8 cellular contexts compared by ENCODE assay signal in genomic region chr19:40443131-40443929, GRCh38. TPM values are rescaled to one million over a fixed set of nuclear protein-coding genes. Genes with fewer than 3 reads are reported as not detected.
DNase-seq lines count a peak whose midpoint lies in the region; FAIRE-seq and TF ChIP-seq lines count a peak whose summit lies in the region.

No MANE protein-coding gene starts in this region.

- peaks cover 7% of the 10 kb centered on the region for H3K4me1 ChIP-seq in SJSA1 (replicated peaks)
- peaks cover 15 to 17% of the 10 kb centered on the region in 2 experiments for H3K4me1 ChIP-seq in neutrophil (ENCODE audit: control insufficient read depth in 1 of 2, insufficient read depth in 1 of 2, low read depth in 1 of 2, low read length in 1 of 2)

- H3K4me3 ChIP-seq in SJSA1: peak overlapping the region; percentile 59
- peak overlapping the region; percentile 98 for H3K4me3 ChIP-seq in neutrophil (ENCODE audit: low read depth in 1 of 2, low read length in 1 of 2)

- H3K36me3 ChIP-seq in SJSA1: peaks cover 29% of the 10 kb centered on the region
- H3K36me3 ChIP-seq in neutrophil: peaks cover 27% of the 10 kb centered on the region

- H3K4me3 Mint-ChIP-seq in activated naive CD4-positive, alpha-beta T cell treated with anti-CD3 and anti-CD28 coated beads for 36 hours: peak overlapping the region; percentile 97

- H3K4me1 Mint-ChIP-seq in activated naive CD4-positive, alpha-beta T cell treated with anti-CD3 and anti-CD28 coated beads for 36 hours (ENCODE audit: low read depth): peaks cover 19% of the 10 kb centered on the region

- TF ChIP-seq CTCF in neutrophil (IDR thresholded peaks at IDR 0.05): peak; percentile 7

- H3K27ac ChIP-seq in SJSA1 (peak overlapping the region; percentile 69), neutrophil (peak overlapping the region; percentile 88), substantia nigra (ENCODE audit: low read depth, low read length, poor library complexity, severe bottlenecking) (peak overlapping the region; percentile 98)

- H3K9me3 Mint-ChIP-seq in activated naive CD4-positive, alpha-beta T cell treated with anti-CD3 and anti-CD28 coated beads for 36 hours: no peaks in the 10 kb centered on the region

- peak overlapping the region; percentile 93 for H3K27ac Mint-ChIP-seq in activated naive CD4-positive, alpha-beta T cell treated with anti-CD3 and anti-CD28 coated beads for 36 hours

- CTCF ChIA-PET in HEK293T (lab: Yijun Ruan, JAX): interaction anchor here (0.6 to 1.4 kb wide), 5 partner anchors 21 to 220 kb away, joined by 3 to 5 read pairs (median 4); partner anchors contain the start of gene BLVRB
- CTCF ChIA-PET in activated naive CD4-positive, alpha-beta T cell treated with anti-CD3 and anti-CD28 coated beads for 36 hours (lab: Charles Lee): interaction anchor here (0.6 to 2.5 kb wide), 9 partner anchors 9 to 157 kb away, joined by 3 to 11 read pairs (median 4); partner anchors contain the start of genes BLVRB, LTBP4 and SERTAD1

- no peaks in the 10 kb centered on the region for H3K36me3 Mint-ChIP-seq in activated naive CD4-positive, alpha-beta T cell treated with anti-CD3 and anti-CD28 coated beads for 36 hours (ENCODE audit: low read depth)

- DNase-seq in GDM1 (lab: John Stamatoyannopoulos, UW): peak; percentile 99
- peak; percentile 97 for DNase-seq in HEK293T (ENCODE audit: extremely low spot score)
- peak; percentile 100 for DNase-seq in MV-4-11 (lab: John Stamatoyannopoulos, UW)
- peak; percentile 100 for DNase-seq in SJSA1 (ENCODE audit: low read depth in 1 of 2, low spot score in 2 of 2)
- peak; percentile 100 for DNase-seq in activated naive CD4-positive, alpha-beta T cell treated with anti-CD3 and anti-CD28 coated beads for 36 hours
- DNase-seq in frontal cortex (ENCODE audit: low spot score in 2 of 2): peak; percentile 90 to 92
- peak; percentile 81 to 99 (median 97) for DNase-seq in substantia nigra (lab: John Stamatoyannopoulos, UW)

- H3K27me3 ChIP-seq in SJSA1 (replicated peaks) (no peaks in the 10 kb centered on the region), neutrophil (no peaks in the 10 kb centered on the region)

- no peak for FAIRE-seq in frontal cortex (lab: Jason Lieb, UNC)

- H3K9me3 ChIP-seq in SJSA1 (replicated peaks) (no peaks in the 10 kb centered on the region), neutrophil (no peaks in the 10 kb centered on the region)

- intact Hi-C loops in activated naive CD4-positive, alpha-beta T cell treated with anti-CD3 and anti-CD28 coated beads for 36 hours (cut with micrococcal nuclease): loop anchor here (1.0 to 5.0 kb wide), 12 partner anchors 10 to 354 kb away; partner anchors contain the start of genes ACTMAP, AKT2, BLVRB and C19orf47

- POLR2A ChIA-PET in HEK293T (lab: Yijun Ruan, JAX): interaction anchor here (0.9 to 5.8 kb wide), 19 partner anchors 9 to 166 kb away, joined by 3 to 57 read pairs (median 7); partner anchors contain the start of genes AKT2, BLVRB, C19orf47 and PLD3

- no peaks in the 10 kb centered on the region for H3K27me3 Mint-ChIP-seq in activated naive CD4-positive, alpha-beta T cell treated with anti-CD3 and anti-CD28 coated beads for 36 hours (ENCODE audit: low read depth)

TF ChIP-seq in HEK293T, 16 proteins besides CTCF, POLR2A, EP300 and RAD21:
- TF ChIP-seq ZNF384 (IDR thresholded peaks at IDR 0.05): no peak
- no peak for TF ChIP-seq ELF4 (IDR thresholded peaks at IDR 0.05)
- TF ChIP-seq HDGF (IDR thresholded peaks at IDR 0.05; ENCODE audit: borderline replicate concordance): 0 out of 2 replicates have a peak, but pooled peaks have one; percentile 35
- no peak for TF ChIP-seq L3MBTL2 (conservative IDR thresholded peaks at IDR 0.05)
- no peak for TF ChIP-seq FOXK2 (IDR thresholded peaks at IDR 0.05)
- no peak for TF ChIP-seq FOXM1 (IDR thresholded peaks at IDR 0.05; ENCODE audit: borderline replicate concordance)
- peak; percentile 74 for TF ChIP-seq PKNOX1 (IDR thresholded peaks at IDR 0.05)
- no peak for TF ChIP-seq BHLHE40 (IDR thresholded peaks at IDR 0.05; ENCODE audit: borderline replicate concordance)
- no peak; the same call in 1 of the 2 replicates for TF ChIP-seq LEF1 (IDR thresholded peaks at IDR 0.05; ENCODE audit: borderline replicate concordance)
- TF ChIP-seq FOXA1 (IDR thresholded peaks at IDR 0.05): no peak
- no peak for TF ChIP-seq CTBP1 (IDR thresholded peaks at IDR 0.05; ENCODE audit: borderline replicate concordance)
- no peak for TF ChIP-seq TARDBP (IDR thresholded peaks at IDR 0.05)
- no peak for TF ChIP-seq SP1 (IDR thresholded peaks at IDR 0.05)
- no peak for TF ChIP-seq ARNT (IDR thresholded peaks at IDR 0.05)
- no peak for TF ChIP-seq SUZ12 (IDR thresholded peaks at IDR 0.05)
- no peak for TF ChIP-seq NFRKB (IDR thresholded peaks at IDR 0.05)

RNA-seq across cellular contexts. Expression of gene SERTAD3, which starts 0.8 kb away (rescaled TPM):
- 16.1 and 16.3 TPM in 2 replicates for total RNA-seq in SJSA1 (2014; rRNA removed; shearing (Covaris generic))
- total RNA-seq in activated naive CD4-positive, alpha-beta T cell treated with anti-CD3 and anti-CD28 coated beads for 36 hours: 1 to 10 TPM; 3.8 to 7.3 TPM
- 7.3 TPM for total RNA-seq in frontal cortex

RNA-seq across cellular contexts. Expression of gene SERTAD1, which starts 17.5 kb away (rescaled TPM):
- total RNA-seq in SJSA1 (2014; rRNA removed; shearing (Covaris generic)): 25.7 and 38.1 TPM in 2 replicates
- total RNA-seq in activated naive CD4-positive, alpha-beta T cell treated with anti-CD3 and anti-CD28 coated beads for 36 hours: 1 to 10 TPM; 8.8 to 9.2 TPM
- total RNA-seq in frontal cortex: 2.0 TPM

RNA-seq across cellular contexts. Expression of gene BLVRB, which starts 22.2 kb away (rescaled TPM):
- total RNA-seq in SJSA1 (2014; rRNA removed; shearing (Covaris generic)): 106 and 116 TPM in 2 replicates
- total RNA-seq in activated naive CD4-positive, alpha-beta T cell treated with anti-CD3 and anti-CD28 coated beads for 36 hours: 10 to 100 TPM; 29.4 to 30.2 TPM
- 29.3 TPM for total RNA-seq in frontal cortex

RNA-seq across cellular contexts. Expression of gene SPTBN4, which starts 23.5 kb away (rescaled TPM):
- 0.61 TPM in 1 of 2 replicates, not detected in the other for total RNA-seq in SJSA1 (2014; rRNA removed; shearing (Covaris generic))
- 1 to 10 TPM in 1 of 2 experiments, under 1 TPM in 1; 0.91 to 1.1 TPM for total RNA-seq in activated naive CD4-positive, alpha-beta T cell treated with anti-CD3 and anti-CD28 coated beads for 36 hours
- 23.2 TPM for total RNA-seq in frontal cortex

RNA-seq across cellular contexts. Expression of gene PRX, which starts 30.2 kb away (rescaled TPM):
- total RNA-seq in SJSA1 (2014; rRNA removed; shearing (Covaris generic)): 0.88 and 2.4 TPM in 2 replicates
- 1 to 10 TPM; 1.5 TPM for total RNA-seq in activated naive CD4-positive, alpha-beta T cell treated with anti-CD3 and anti-CD28 coated beads for 36 hours
- total RNA-seq in frontal cortex: 1.2 TPM

Comparison
In these comparisons a context has a peak if more than half of its experiments do, and no peak if none do; other contexts are left out.
1. Peak in every context shown above with its lines: DNase-seq, H3K4me3 ChIP-seq and H3K27ac ChIP-seq.